1 cellular context compared by ENCODE assay signal in genomic region chr13:24618219-24618955, GRCh38.
A peak's percentile ranks its signal among the peaks of the same experiment; 100 is the strongest.
TF ChIP-seq lines count a peak whose summit lies in the region.

No MANE protein-coding gene starts in this region.

TF ChIP-seq in GM12878, 131 proteins besides CTCF, POLR2A, EP300 and RAD21 (continued from another document):
- TF ChIP-seq NFIC (IDR thresholded peaks at IDR 0.05; ENCODE audit: low read depth, low read length) (peak; percentile 57; the same call in 1 of the 2 replicates), BHLHE40 (IDR thresholded peaks at IDR 0.05; ENCODE audit: borderline replicate concordance in 1 of 2, low read depth in 2 of 2, low read length in 1 of 2) (peak; percentile 91 to 97), ZNF274 (IDR thresholded peaks at IDR 0.05; ENCODE audit: insufficient read depth, insufficient read length) (no peak), LARP7 (IDR thresholded peaks at IDR 0.05) (no peak), CREM (IDR thresholded peaks at IDR 0.05; ENCODE audit: low read depth) (peak; percentile 67; the same call in 1 of the 2 replicates), DPF2 (IDR thresholded peaks at IDR 0.05) (no peak), MLLT1 (IDR thresholded peaks at IDR 0.05) (no peak), GABPA (IDR thresholded peaks at IDR 0.05; ENCODE audit: low read depth) (peak; percentile 69), ZSCAN29 (IDR thresholded peaks at IDR 0.05) (no peak), RAD51 (IDR thresholded peaks at IDR 0.05) (no peak), POU2F2 (IDR thresholded peaks at IDR 0.05; ENCODE audit: borderline replicate concordance, low read depth, low read length) (peak; percentile 70; the same call in 1 of the 3 replicates), SREBF2 (IDR thresholded peaks at IDR 0.05; ENCODE audit: low read length) (no peak), MEF2A (IDR thresholded peaks at IDR 0.05; ENCODE audit: insufficient read depth, low read depth, low read length) (no peak), MTA3 (IDR thresholded peaks at IDR 0.05; ENCODE audit: borderline replicate concordance, low read length) (peak; percentile 49; the same call in 1 of the 2 replicates), RUNX3 (IDR thresholded peaks at IDR 0.05; ENCODE audit: low read length) (peak; percentile 86), TCF12 (IDR thresholded peaks at IDR 0.05; ENCODE audit: low read depth, low read length) (0 out of 2 replicates have a peak, but pooled peaks have one; percentile 22), TCF7 (IDR thresholded peaks at IDR 0.05; ENCODE audit: borderline replicate concordance) (peak; percentile 96)
TF ChIP-seq in GM12878: peak in this region for 16.
